1 cellular context compared by ENCODE assay signal in genomic region chr3:183324083-183324482, GRCh38.
TF ChIP-seq lines count a peak whose summit lies in the region.

No MANE protein-coding gene starts in this region.

TF ChIP-seq in K562, 482 proteins besides CTCF, POLR2A, EP300 and RAD21:
- TF ChIP-seq SPI1 (IDR thresholded peaks at IDR 0.05; ENCODE audit: borderline replicate concordance, low read depth, low read length) (no peak), CREM (IDR thresholded peaks at IDR 0.05; ENCODE audit: low read depth) (no peak), PRMT5 (CRISPR knock-in tag; IDR thresholded peaks at IDR 0.05) (no peak), MTF1 (CRISPR knock-in tag; IDR thresholded peaks at IDR 0.05; ENCODE audit: borderline replicate concordance) (no peak), PHF20 (IDR thresholded peaks at IDR 0.05; ENCODE audit: partially characterized antibody) (no peak), FOSL1 (tag; conservative IDR thresholded peaks at IDR 0.05) (no peak), POLR3G (IDR thresholded peaks at IDR 0.05; ENCODE audit: extremely low read depth, insufficient read length, insufficient replicate concordance) (no peak), MITF (IDR thresholded peaks at IDR 0.05) (no peak), FOXA1 (IDR thresholded peaks at IDR 0.05; ENCODE audit: borderline replicate concordance) (no peak), POLR2H (tag; IDR thresholded peaks at IDR 0.05; ENCODE audit: low read depth) (no peak), ZNF316 (IDR thresholded peaks at IDR 0.05) (no peak), SUPT5H (IDR thresholded peaks at IDR 0.05) (no peak)
- TF ChIP-seq, protein P1, sequence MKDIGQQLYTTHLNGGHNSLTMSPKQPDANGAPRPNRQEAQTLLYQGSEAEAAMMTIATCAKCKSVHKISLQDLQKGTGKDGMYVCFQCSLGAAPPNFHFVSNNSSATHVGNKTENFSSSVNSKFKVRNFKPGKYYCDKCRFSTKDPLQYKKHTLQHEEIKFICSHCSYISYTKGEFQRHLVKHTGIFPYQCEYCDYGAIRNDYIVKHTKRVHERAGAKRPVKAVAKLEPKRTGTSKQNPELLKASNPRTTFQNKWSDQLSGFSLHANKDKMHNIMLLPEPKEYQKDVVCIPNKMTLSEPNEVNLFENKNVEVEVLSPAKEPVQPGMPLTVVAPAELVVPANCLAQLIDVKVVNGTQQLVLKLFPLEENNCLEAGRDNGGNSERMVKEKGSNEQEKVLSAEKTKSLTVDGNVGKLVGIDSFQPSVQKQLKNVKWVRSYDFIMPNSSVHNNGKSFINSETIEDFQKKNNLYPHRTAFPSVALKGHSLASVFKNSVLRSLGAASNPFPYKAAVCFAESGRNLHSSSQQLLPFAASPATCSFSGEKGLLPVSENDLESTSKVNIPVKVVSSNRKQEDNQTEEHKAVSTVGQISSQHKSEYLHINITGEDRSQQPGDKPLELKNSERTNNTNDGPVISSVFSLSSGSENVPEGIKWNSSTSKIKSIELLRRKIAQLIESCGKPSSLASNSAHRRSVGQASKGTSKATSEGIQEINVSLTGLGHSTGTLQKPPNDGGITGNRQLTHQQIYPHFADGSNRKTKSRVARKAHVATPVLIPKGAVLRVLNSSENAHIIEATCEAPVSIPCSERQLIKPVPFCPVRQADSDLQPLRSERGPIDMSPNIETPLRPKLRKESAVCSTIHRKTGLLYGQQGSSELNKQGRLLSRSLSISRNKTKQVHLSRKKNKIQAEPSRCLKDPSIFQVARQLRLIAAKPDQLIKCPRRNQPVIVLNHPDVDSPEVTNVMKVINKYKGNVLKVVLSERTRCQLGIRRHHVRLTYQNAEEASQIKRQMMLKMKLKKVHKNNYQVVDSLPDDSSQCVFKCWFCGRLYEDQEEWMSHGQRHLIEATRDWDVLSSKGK (CRISPR knock-in tag; IDR thresholded peaks at IDR 0.05), result no peak
- TF ChIP-seq, protein P2, sequence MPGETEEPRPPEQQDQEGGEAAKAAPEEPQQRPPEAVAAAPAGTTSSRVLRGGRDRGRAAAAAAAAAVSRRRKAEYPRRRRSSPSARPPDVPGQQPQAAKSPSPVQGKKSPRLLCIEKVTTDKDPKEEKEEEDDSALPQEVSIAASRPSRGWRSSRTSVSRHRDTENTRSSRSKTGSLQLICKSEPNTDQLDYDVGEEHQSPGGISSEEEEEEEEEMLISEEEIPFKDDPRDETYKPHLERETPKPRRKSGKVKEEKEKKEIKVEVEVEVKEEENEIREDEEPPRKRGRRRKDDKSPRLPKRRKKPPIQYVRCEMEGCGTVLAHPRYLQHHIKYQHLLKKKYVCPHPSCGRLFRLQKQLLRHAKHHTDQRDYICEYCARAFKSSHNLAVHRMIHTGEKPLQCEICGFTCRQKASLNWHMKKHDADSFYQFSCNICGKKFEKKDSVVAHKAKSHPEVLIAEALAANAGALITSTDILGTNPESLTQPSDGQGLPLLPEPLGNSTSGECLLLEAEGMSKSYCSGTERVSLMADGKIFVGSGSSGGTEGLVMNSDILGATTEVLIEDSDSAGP (CRISPR knock-in tag; IDR thresholded peaks at IDR 0.05), result no peak
